Comparison of ENCODE assay signal across 1 cellular context in the genomic region with DNA sequence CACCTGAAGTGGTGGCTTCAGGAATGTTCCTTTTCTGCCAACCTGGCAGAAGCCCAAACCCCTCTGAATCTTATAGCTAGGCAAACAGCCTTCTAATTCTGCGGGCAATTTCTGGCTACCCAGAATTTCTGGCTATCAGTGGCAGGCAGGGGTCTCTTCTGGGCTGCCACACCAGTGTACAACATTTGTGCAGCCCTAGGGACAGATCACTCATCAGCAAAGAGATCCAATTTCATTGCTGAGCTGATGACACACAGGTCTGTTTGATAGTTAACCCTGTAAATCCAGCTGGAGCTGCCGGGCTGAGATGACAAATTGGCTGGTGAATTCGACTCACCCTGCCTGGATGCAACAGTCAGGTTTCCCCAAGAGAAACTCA.
TF ChIP-seq lines count a peak whose summit lies in the region.

No MANE protein-coding gene starts in this region.

TF ChIP-seq in GM23338, 12 proteins besides CTCF, POLR2A, EP300 and RAD21 (continued from another document):
- TF ChIP-seq EZH2 (IDR thresholded peaks at IDR 0.05; ENCODE audit: low read depth, unreplicated experiment) = no peak
- no peak for TF ChIP-seq NANOG (IDR thresholded peaks at IDR 0.05; ENCODE audit: borderline replicate concordance)
